8 cellular contexts compared by ENCODE assay signal in genomic region chr17:38557836-38558750, GRCh38. TPM values are rescaled to one million over a fixed set of nuclear protein-coding genes. Genes with fewer than 3 reads are reported as not detected.
DNase-seq lines count a peak whose midpoint lies in the region; FAIRE-seq lines count a peak whose summit lies in the region.

No MANE protein-coding gene starts in this region.

- no peak for FAIRE-seq in GM19239 (lab: Jason Lieb, UNC)

- DNase-seq in AG20443 (ENCODE audit: low spot score) = peak; percentile 99
- DNase-seq in GM19239 (ENCODE audit: insufficient read length, low spot score) = peak; percentile 97
- peak; percentile 94 for DNase-seq in HT1080 (ENCODE audit: low read depth)
- DNase-seq in NOMO-1 (lab: John Stamatoyannopoulos, UW; ENCODE audit: unreplicated experiment in 2 of 2) = peak; percentile 90 to 91
- peak; percentile 73 to 74 for DNase-seq in activated CD8-positive, alpha-beta memory T cell treated with anti-CD3 and anti-CD28 coated beads for 4 hours (ENCODE audit: low read depth in 2 of 2)
- DNase-seq in effector CD8-positive, alpha-beta T cell (lab: John Stamatoyannopoulos, UW) = peak; percentile 78
- DNase-seq in lung microvascular endothelial cell (ENCODE audit: low read depth in 2 of 2) = peak; percentile 89 to 93
- peak; percentile 64 to 82 (median 81) for DNase-seq in stimulated activated CD4-positive, alpha-beta T cell treated with anti-CD3 and anti-CD28 coated beads, TNF-alpha, amount 100 ng/mL, for 1 hour (ENCODE audit: low read depth in 3 of 3, low spot score in 1 of 3)

RNA-seq across cellular contexts. Expression of gene SRCIN1, which starts 47.7 kb away (rescaled TPM):
- 0.08 TPM in 1 of 2 replicates, not detected in the other for total RNA-seq in HT1080 (2014; rRNA removed; shearing (Covaris generic))
- polyA plus RNA-seq in HT1080 (2015; cell fraction: cytosol; rRNA removed) = 0.06 and 0.21 TPM in 2 replicates
- 0.38 and 1.5 TPM in 2 replicates for polyA plus RNA-seq in HT1080 (2015; cell fraction: nucleus; rRNA removed)
- under 0.01 TPM in 2 replicates for total RNA-seq in lung microvascular endothelial cell

Comparison
In these comparisons a context has a peak if more than half of its experiments do, and no peak if none do; other contexts are left out.
1. Peak in every context shown above with its lines: DNase-seq.